ENCODE assay signal across 1 cellular context in the genomic region with DNA sequence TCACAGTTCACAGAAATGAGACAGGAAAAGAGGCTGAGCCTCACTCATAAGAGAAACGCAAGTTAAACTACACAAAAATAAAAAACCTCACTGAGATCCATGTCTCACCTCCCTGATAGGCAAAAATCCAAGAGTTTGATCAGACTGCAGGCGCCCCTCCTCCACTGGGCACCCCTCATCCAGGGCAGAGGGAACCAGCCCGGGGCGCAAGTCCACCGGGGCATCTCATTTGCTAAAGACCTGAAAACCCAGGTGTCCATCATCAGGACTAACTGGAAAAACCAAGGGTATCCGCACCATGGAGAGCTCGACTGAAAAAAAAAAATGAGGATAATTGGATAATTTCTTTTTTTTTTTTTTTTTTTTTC.
TF ChIP-seq lines count a peak whose summit lies in the region.

No MANE protein-coding gene starts in this region.

TF ChIP-seq in K562, 482 proteins besides CTCF, POLR2A, EP300 and RAD21:
- no peak for TF ChIP-seq ZNF165 (CRISPR knock-in tag; IDR thresholded peaks at IDR 0.05; ENCODE audit: borderline replicate concordance)
- TF ChIP-seq ZNF143 (CRISPR knock-in tag; IDR thresholded peaks at IDR 0.05) = no peak
- TF ChIP-seq, protein P1, sequence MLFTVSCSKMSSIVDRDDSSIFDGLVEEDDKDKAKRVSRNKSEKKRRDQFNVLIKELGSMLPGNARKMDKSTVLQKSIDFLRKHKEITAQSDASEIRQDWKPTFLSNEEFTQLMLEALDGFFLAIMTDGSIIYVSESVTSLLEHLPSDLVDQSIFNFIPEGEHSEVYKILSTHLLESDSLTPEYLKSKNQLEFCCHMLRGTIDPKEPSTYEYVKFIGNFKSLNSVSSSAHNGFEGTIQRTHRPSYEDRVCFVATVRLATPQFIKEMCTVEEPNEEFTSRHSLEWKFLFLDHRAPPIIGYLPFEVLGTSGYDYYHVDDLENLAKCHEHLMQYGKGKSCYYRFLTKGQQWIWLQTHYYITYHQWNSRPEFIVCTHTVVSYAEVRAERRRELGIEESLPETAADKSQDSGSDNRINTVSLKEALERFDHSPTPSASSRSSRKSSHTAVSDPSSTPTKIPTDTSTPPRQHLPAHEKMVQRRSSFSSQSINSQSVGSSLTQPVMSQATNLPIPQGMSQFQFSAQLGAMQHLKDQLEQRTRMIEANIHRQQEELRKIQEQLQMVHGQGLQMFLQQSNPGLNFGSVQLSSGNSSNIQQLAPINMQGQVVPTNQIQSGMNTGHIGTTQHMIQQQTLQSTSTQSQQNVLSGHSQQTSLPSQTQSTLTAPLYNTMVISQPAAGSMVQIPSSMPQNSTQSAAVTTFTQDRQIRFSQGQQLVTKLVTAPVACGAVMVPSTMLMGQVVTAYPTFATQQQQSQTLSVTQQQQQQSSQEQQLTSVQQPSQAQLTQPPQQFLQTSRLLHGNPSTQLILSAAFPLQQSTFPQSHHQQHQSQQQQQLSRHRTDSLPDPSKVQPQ (CRISPR knock-in tag; IDR thresholded peaks at IDR 0.05; ENCODE audit: borderline replicate concordance) = no peak
- no peak for TF ChIP-seq SRSF9 (IDR thresholded peaks at IDR 0.05; ENCODE audit: borderline replicate concordance, low read depth, low read length)
- TF ChIP-seq PPARD (CRISPR knock-in tag; IDR thresholded peaks at IDR 0.05) = no peak
- TF ChIP-seq ARID2 (IDR thresholded peaks at IDR 0.05) = no peak
- no peak for TF ChIP-seq UBTF (IDR thresholded peaks at IDR 0.05; ENCODE audit: borderline replicate concordance in 1 of 2, low read depth in 2 of 2, low read length in 2 of 2)
- TF ChIP-seq SRSF3 (IDR thresholded peaks at IDR 0.05; ENCODE audit: insufficient read depth, low read length) = no peak
- TF ChIP-seq, protein P2, sequence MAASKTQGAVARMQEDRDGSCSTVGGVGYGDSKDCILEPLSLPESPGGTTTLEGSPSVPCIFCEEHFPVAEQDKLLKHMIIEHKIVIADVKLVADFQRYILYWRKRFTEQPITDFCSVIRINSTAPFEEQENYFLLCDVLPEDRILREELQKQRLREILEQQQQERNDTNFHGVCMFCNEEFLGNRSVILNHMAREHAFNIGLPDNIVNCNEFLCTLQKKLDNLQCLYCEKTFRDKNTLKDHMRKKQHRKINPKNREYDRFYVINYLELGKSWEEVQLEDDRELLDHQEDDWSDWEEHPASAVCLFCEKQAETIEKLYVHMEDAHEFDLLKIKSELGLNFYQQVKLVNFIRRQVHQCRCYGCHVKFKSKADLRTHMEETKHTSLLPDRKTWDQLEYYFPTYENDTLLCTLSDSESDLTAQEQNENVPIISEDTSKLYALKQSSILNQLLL (CRISPR knock-in tag; IDR thresholded peaks at IDR 0.05; ENCODE audit: borderline replicate concordance) = no peak
- TF ChIP-seq U2AF2 (optimal IDR thresholded peaks at IDR 0.05; ENCODE audit: low read depth, low read length) = no peak
- no peak for TF ChIP-seq OTX1 (CRISPR knock-in tag; IDR thresholded peaks at IDR 0.05)
- no peak for TF ChIP-seq MAZ (CRISPR knock-in tag; conservative IDR thresholded peaks at IDR 0.05 in 1 of 2, IDR thresholded peaks at IDR 0.05 in 1 of 2)
- TF ChIP-seq SOX6 (IDR thresholded peaks at IDR 0.05) = no peak
- no peak for TF ChIP-seq RCOR1 (IDR thresholded peaks at IDR 0.05; ENCODE audit: borderline replicate concordance in 1 of 2, low read depth in 2 of 2, low read length in 2 of 2)
TF ChIP-seq in K562: peak in this region for 0.
